15 cellular contexts compared by ENCODE assay signal in genomic region chr13:24050796-24051715, GRCh38.
A peak's percentile ranks its signal among the peaks of the same experiment; 100 is the strongest.
DNase-seq lines count a peak whose midpoint lies in the region; TF ChIP-seq lines count a peak whose summit lies in the region.
"Had no signal": no experiment of that assay in that cellular context is flagged by ENCODE, and none has a peak within 500 bp of the region (broad histone marks: within the 10 kb centered on the region; RNA-seq: fewer than 3 reads in every experiment).

No MANE protein-coding gene starts in this region.

- no peak overlapping the region for H3K4me2 ChIP-seq in OCI-LY7 (ENCODE audit: low read length)

- in situ Hi-C loops in transverse colon (cut with MboI; ENCODE audit: low pct_ligation_motif_present in 1 of 4, low pct_unique_long_range_greater_than_20kb in 1 of 4, low sequenced_read_pairs in 3 of 4), result loop anchor here in 2 of 4 donors (10.0 kb wide), 2 partner anchors 164 to 174 kb away; no protein-coding TSS in a partner anchor

- H3K9me2 ChIP-seq in OCI-LY7 (ENCODE audit: insufficient read depth, low read length), result no peaks in the 10 kb centered on the region

- peaks cover 10% of the 10 kb centered on the region for H3K9me3 ChIP-seq in adipocyte (ENCODE audit: control insufficient read depth, low read length)
- no peaks in the 10 kb centered on the region for H3K9me3 ChIP-seq in suprapubic skin
- peaks cover 0 to 7% of the 10 kb centered on the region in 2 donors for H3K9me3 ChIP-seq in transverse colon
- peaks cover 8% of the 10 kb centered on the region for H3K9me3 ChIP-seq in OCI-LY7 (ENCODE audit: low read length)

- WGBS in suprapubic skin, result 67% methylated on average over 10 of the region's 10 CpGs
- WGBS in transverse colon (ENCODE audit: low coverage in 1 of 2), 2 donors, result 71% methylated on average over 10 of the region's 10 CpGs; no CpG with 5 or more reads in 1 of the 2 donors

- no peaks in the 10 kb centered on the region; the same call in 1 of the 2 replicates for H3K79me2 ChIP-seq in OCI-LY7 (ENCODE audit: insufficient read depth, low read depth, low read length)

- DNase-seq in NCI-H2029 (lab: John Stamatoyannopoulos, UW) (peak; percentile 62), adipocyte (ENCODE audit: low read depth) (no peak), suprapubic skin (ENCODE audit: low spot score in 2 of 2) (no peak), DMS114 treated with DMSO at 0.1 percent for 48 hours (lab: John Stamatoyannopoulos, UW; ENCODE audit: unreplicated experiment) (no peak), transverse colon (no peak), OCI-LY7 (ENCODE audit: low spot score) (no peak)
- DNase-seq: activated CD4-positive, alpha-beta T cell treated with anti-CD3 and anti-CD28 coated beads, Interleukin-2, amount 10 ng/mL, durations not matched to agents 24 days and 14 days; effector memory CD8-positive, alpha-beta T cell; MM.1S; naive thymus-derived CD8-positive, alpha-beta T cell; NCI-H524; retina; RPMI8226; stimulated activated CD4-positive, alpha-beta T cell treated with anti-CD3 and anti-CD28 coated beads, Interleukin-4, amount 100 ng/mL, for 4 hours had no signal

- CTCF ChIA-PET in OCI-LY7 (lab: Charles Lee; ENCODE audit: unreplicated experiment), result no interaction called here

- no peak for TF ChIP-seq CTCF in suprapubic skin (IDR thresholded peaks at IDR 0.05)
- no peak for TF ChIP-seq CTCF in transverse colon (IDR thresholded peaks at IDR 0.05)
- no peak for TF ChIP-seq CTCF in OCI-LY7 (conservative IDR thresholded peaks at IDR 0.05; ENCODE audit: low read length)

- TF ChIP-seq POLR2A in suprapubic skin (IDR thresholded peaks at IDR 0.05) (no peak), transverse colon (IDR thresholded peaks at IDR 0.05) (no peak)

- H3K27ac ChIP-seq in layer of hippocampus (ENCODE audit: low read depth, low read length), result peak overlapping the region; percentile 54
- H3K27ac ChIP-seq in suprapubic skin, result peak overlapping the region; percentile 58
- peak overlapping the region in 1 of 4 donors; percentile 48 for H3K27ac ChIP-seq in transverse colon
- H3K27ac ChIP-seq in OCI-LY7 (ENCODE audit: low read depth, low read length, poor library complexity, severe bottlenecking), result no peak overlapping the region

- TF ChIP-seq EP300 in suprapubic skin (IDR thresholded peaks at IDR 0.05) (no peak), transverse colon (IDR thresholded peaks at IDR 0.05; ENCODE audit: low read depth) (no peak)

- H3K4me1 ChIP-seq in adipocyte (ENCODE audit: control insufficient read depth, insufficient read depth, low read length) (peaks cover 24% of the 10 kb centered on the region), suprapubic skin (peaks cover 29% of the 10 kb centered on the region), transverse colon (peaks cover 5 to 21% (median 14%) of the 10 kb centered on the region in 4 donors), OCI-LY7 (ENCODE audit: insufficient read depth, low read length, poor library complexity, severe bottlenecking) (peaks cover 3% of the 10 kb centered on the region)

- H3K4me3 ChIP-seq in adipocyte (ENCODE audit: low read length) (no peak overlapping the region), suprapubic skin (no peak overlapping the region), transverse colon (no peak overlapping the region), OCI-LY7 (ENCODE audit: low read depth, low read length, poor library complexity, severe bottlenecking) (no peak overlapping the region)

- no peaks in the 10 kb centered on the region for H3K36me3 ChIP-seq in adipocyte (ENCODE audit: control insufficient read depth, insufficient read depth, low read length, severe bottlenecking)
- no peaks in the 10 kb centered on the region for H3K36me3 ChIP-seq in suprapubic skin
- no peaks in the 10 kb centered on the region for H3K36me3 ChIP-seq in transverse colon
- no peaks in the 10 kb centered on the region for H3K36me3 ChIP-seq in OCI-LY7 (ENCODE audit: insufficient read depth, low read length)

- H2AFZ ChIP-seq in OCI-LY7 (ENCODE audit: low read length), result no peak overlapping the region

- H3K9ac ChIP-seq in adipocyte (ENCODE audit: low read length), result peak overlapping the region; percentile 39

- POLR2A ChIA-PET in OCI-LY7 (lab: Charles Lee), result interaction anchor here (0.9 to 1.0 kb wide), 2 partner anchors 10 to 178 kb away, joined by 3 to 4 read pairs; no protein-coding TSS in a partner anchor

- intact Hi-C loops in transverse colon (cut with DNase I; ENCODE audit: low total_unique reads) (no loop called here), OCI-LY7 (cut with micrococcal nuclease; ENCODE audit: unreplicated experiment) (no loop called here)

- no peaks in the 10 kb centered on the region for H4K20me1 ChIP-seq in OCI-LY7 (ENCODE audit: insufficient read depth, low read length)

- H3K27me3 ChIP-seq in adipocyte (replicated peaks; ENCODE audit: control insufficient read depth, insufficient read depth, low read length), result no peaks in the 10 kb centered on the region
- H3K27me3 ChIP-seq in layer of hippocampus (ENCODE audit: control insufficient read depth, insufficient read depth, low read length), result no peaks in the 10 kb centered on the region
- no peaks in the 10 kb centered on the region for H3K27me3 ChIP-seq in suprapubic skin
- H3K27me3 ChIP-seq in transverse colon, result no peaks in the 10 kb centered on the region

- BruUV-seq in OCI-LY7 (replicated peaks; lab: Mats Ljungman, UMichigan), result no TSS peak
